In genomic region chr22:17920145-17920605, GRCh38 we compare ENCODE assay signal across 9 cellular contexts.
A peak's percentile ranks its signal among the peaks of the same experiment; 100 is the strongest.
DNase-seq lines count a peak whose midpoint lies in the region; ATAC-seq and TF ChIP-seq lines count a peak whose summit lies in the region.
"Had no signal": no experiment of that assay in that cellular context is flagged by ENCODE, and none has a peak within 500 bp of the region (broad histone marks: within the 10 kb centered on the region; RNA-seq: fewer than 3 reads in every experiment).

No MANE protein-coding gene starts in this region.

- no peak overlapping the region for H3K27ac ChIP-seq in Karpas-422 (ENCODE audit: low read length)
- H3K27ac ChIP-seq: C4-2B had no signal

- no peak overlapping the region for H3K27ac Mint-ChIP-seq in effector memory CD8-positive, alpha-beta T cell

- no peaks in the 10 kb centered on the region for H3K9me2 ChIP-seq in Karpas-422 (replicated peaks; ENCODE audit: insufficient read depth, low read length)

- H4K20me1 ChIP-seq in Karpas-422 (ENCODE audit: insufficient read depth, low read depth, low read length) = peaks cover 46% of the 10 kb centered on the region

- peak; percentile 16; the same call in 1 of the 2 replicates for TF ChIP-seq CTCF in BE2C (IDR thresholded peaks at IDR 0.05; ENCODE audit: low read depth, low read length)

- no peaks in the 10 kb centered on the region for H3K27me3 Mint-ChIP-seq in effector memory CD8-positive, alpha-beta T cell

- DNase-seq in BE2C (peak; percentile 65), NCI-H69 (lab: John Stamatoyannopoulos, UW) (peak; percentile 87), mesenteric fat pad (ENCODE audit: low spot score) (peak; percentile 88), activated gamma-delta T cell treated with Interleukin-2 at 50 U/mL for 16 hours (no peak), cortex of kidney (lab: John Stamatoyannopoulos, UW) (no peak), germinal center (ENCODE audit: low spot score) (no peak), Karpas-422 (no peak)
- no peak for DNase-seq in effector memory CD8-positive, alpha-beta T cell

- no peaks in the 10 kb centered on the region for H3K9me3 ChIP-seq in BE2C
- no peaks in the 10 kb centered on the region for H3K9me3 ChIP-seq in Karpas-422 (ENCODE audit: low read length)

- no peaks in the 10 kb centered on the region for H3K9me3 Mint-ChIP-seq in effector memory CD8-positive, alpha-beta T cell

- peaks cover 20 to 44% of the 10 kb centered on the region in 2 donors for H3K4me1 Mint-ChIP-seq in effector memory CD8-positive, alpha-beta T cell (ENCODE audit: low read depth in 2 of 2)

- no peak overlapping the region for H3K9ac ChIP-seq in Karpas-422 (ENCODE audit: low read length)

- H3K36me3 Mint-ChIP-seq in effector memory CD8-positive, alpha-beta T cell (ENCODE audit: insufficient read depth) = no peaks in the 10 kb centered on the region

- H2AFZ ChIP-seq in Karpas-422 (ENCODE audit: low read length) = no peak overlapping the region

- H3K4me2 ChIP-seq in Karpas-422 (ENCODE audit: low read depth, low read length, poor library complexity, severe bottlenecking) = no peak overlapping the region

- peak overlapping the region in 1 of 2 donors; percentile 24 for H3K4me3 Mint-ChIP-seq in effector memory CD8-positive, alpha-beta T cell

- H3K79me2 ChIP-seq in Karpas-422 (ENCODE audit: low read length) = peaks cover 100% of the 10 kb centered on the region

- H3K4me1 ChIP-seq in BE2C (peaks cover 14% of the 10 kb centered on the region), Karpas-422 (ENCODE audit: low read length) (peaks cover 77% of the 10 kb centered on the region)

- peak; percentile 27 for ATAC-seq in effector memory CD8-positive, alpha-beta T cell (replicated peaks)

- no peaks in the 10 kb centered on the region for H3K27me3 ChIP-seq in BE2C
- H3K27me3 ChIP-seq in Karpas-422 (ENCODE audit: low read length) = no peaks in the 10 kb centered on the region

- H3K4me3 ChIP-seq in BE2C (ENCODE audit: low read depth, low read length) = no peak overlapping the region; the same call in 1 of the 2 replicates
- H3K4me3 ChIP-seq in Karpas-422 (ENCODE audit: low read length) = no peak overlapping the region

- H3K36me3 ChIP-seq in BE2C (no peaks in the 10 kb centered on the region), Karpas-422 (ENCODE audit: insufficient read depth, low read length) (no peaks in the 10 kb centered on the region)

Comparison
In these comparisons a context has a peak if more than half of its experiments do, and no peak if none do; other contexts are left out.
1. DNase-seq: peak in BE2C (single experiment), NCI-H69 (single experiment) and mesenteric fat pad (single experiment); none in effector memory CD8-positive, alpha-beta T cell (0 of 3), activated gamma-delta T cell treated with Interleukin-2 at 50 U/mL for 16 hours (single experiment), cortex of kidney (single experiment), germinal center (single experiment) and Karpas-422 (single experiment).